Comparison of ENCODE assay signal across 9 cellular contexts in genomic region chr4:42656736-42656985, GRCh38. TPM values are rescaled to one million over a fixed set of nuclear protein-coding genes. Genes with fewer than 3 reads are reported as not detected.
A peak's percentile ranks its signal among the peaks of the same experiment; 100 is the strongest.
DNase-seq lines count a peak whose midpoint lies in the region; FAIRE-seq and TF ChIP-seq lines count a peak whose summit lies in the region.
"Had no signal": no experiment of that assay in that cellular context is flagged by ENCODE, and none has a peak within 500 bp of the region (broad histone marks: within the 10 kb centered on the region; RNA-seq: fewer than 3 reads in every experiment).

No MANE protein-coding gene starts in this region.

- H3K36me3 ChIP-seq in kidney (ENCODE audit: control insufficient read depth in 1 of 2, insufficient read depth in 2 of 2, low read length in 2 of 2) (no peaks in the 10 kb centered on the region), subcutaneous abdominal adipose tissue (ENCODE audit: control insufficient read depth in 5 of 5, insufficient read depth in 5 of 5, low read length in 5 of 5) (no peaks in the 10 kb centered on the region)

- H3K9me3 ChIP-seq in kidney (ENCODE audit: control insufficient read depth in 1 of 2, low read length in 2 of 2) (no peaks in the 10 kb centered on the region), subcutaneous abdominal adipose tissue (ENCODE audit: control insufficient read depth in 5 of 5, low read length in 5 of 5) (peaks cover 0 to under 1% (median 0%) of the 10 kb centered on the region in 5 donors)

- H3K9ac ChIP-seq in kidney (ENCODE audit: low read length in 2 of 2) (peak overlapping the region; percentile 55 to 56), subcutaneous abdominal adipose tissue (ENCODE audit: low read length in 5 of 5) (peak overlapping the region; percentile 40 to 76 (median 65))

- no peak for TF ChIP-seq CTCF in kidney (IDR thresholded peaks at IDR 0.05; ENCODE audit: borderline replicate concordance, extremely low read depth, insufficient read depth)

- peak overlapping the region; percentile 76 to 90 for H3K4me3 ChIP-seq in kidney (ENCODE audit: low read length in 2 of 2)
- H3K4me3 ChIP-seq in subcutaneous abdominal adipose tissue (ENCODE audit: low read depth in 1 of 5, low read length in 5 of 5), result peak overlapping the region in 4 of 5 donors; percentile 87 to 98 (median 92)

- peak overlapping the region; percentile 95 for H3K4me3 Mint-ChIP-seq in T-helper 1 cell treated with Interleukin-12 subunit alpha and Interleukin-12 subunit beta and Interleukin-4 antibody, amounts not matched to agents 30 μg/mL and 1 μg/mL, for 36 hours
- H3K4me3 Mint-ChIP-seq in activated T-helper 2 cell treated with anti-CD3 and anti-CD28 coated beads, Interferon-gamma antibody, Interleukin-2, Interleukin-4, amounts not matched to agents 10 μg/mL and 5 μg/mL and 100 μg/mL, durations not matched to agents 14 hours and 24 hours and 36 hours (ENCODE audit: low read depth), result peak overlapping the region; percentile 93

- DNase-seq in T-helper 1 cell (no peak), kidney (no peak), frontal cortex (ENCODE audit: low spot score in 2 of 2) (no peak), NCI-H1436 treated with DMSO at 0.1 percent for 48 hours (lab: John Stamatoyannopoulos, UW) (no peak), dedifferentiated amniotic fluid mesenchymal stem cell (ENCODE audit: extremely low spot score) (no peak)
- DNase-seq in activated T-helper 2 cell treated with anti-CD3 and anti-CD28 coated beads, Interferon-gamma antibody, Interleukin-2, Interleukin-4, amounts not matched to agents 10 μg/mL and 5 μg/mL and 100 μg/mL, durations not matched to agents 14 hours and 24 hours and 36 hours (ENCODE audit: low spot score), result no peak

- peaks cover 22% of the 10 kb centered on the region for H3K36me3 Mint-ChIP-seq in T-helper 1 cell treated with Interleukin-12 subunit alpha and Interleukin-12 subunit beta and Interleukin-4 antibody, amounts not matched to agents 30 μg/mL and 1 μg/mL, for 36 hours (ENCODE audit: low read depth)
- peaks cover 28% of the 10 kb centered on the region for H3K36me3 Mint-ChIP-seq in activated T-helper 2 cell treated with anti-CD3 and anti-CD28 coated beads, Interferon-gamma antibody, Interleukin-2, Interleukin-4, amounts not matched to agents 10 μg/mL and 5 μg/mL and 100 μg/mL, durations not matched to agents 14 hours and 24 hours and 36 hours (ENCODE audit: low read depth)

- intact Hi-C loops in activated T-helper 2 cell treated with anti-CD3 and anti-CD28 coated beads, Interferon-gamma antibody, Interleukin-2, Interleukin-4, amounts not matched to agents 10 μg/mL and 5 μg/mL and 100 μg/mL, durations not matched to agents 14 hours and 24 hours and 36 hours (cut with micrococcal nuclease), result loop anchor here (1.0 to 5.0 kb wide), 2 partner anchors 88 to 259 kb away; partner anchors contain the start of gene SHISA3
- intact Hi-C loops in kidney (cut with DNase I), result no loop called here

- no peak for FAIRE-seq in kidney (lab: Jason Lieb, UNC)
- FAIRE-seq in frontal cortex (lab: Jason Lieb, UNC), result no peak
- FAIRE-seq: islet of Langerhans had no signal

- H3K27ac Mint-ChIP-seq in T-helper 1 cell treated with Interleukin-12 subunit alpha and Interleukin-12 subunit beta and Interleukin-4 antibody, amounts not matched to agents 30 μg/mL and 1 μg/mL, for 36 hours, result peak overlapping the region; percentile 92
- peak overlapping the region; percentile 95 for H3K27ac Mint-ChIP-seq in activated T-helper 2 cell treated with anti-CD3 and anti-CD28 coated beads, Interferon-gamma antibody, Interleukin-2, Interleukin-4, amounts not matched to agents 10 μg/mL and 5 μg/mL and 100 μg/mL, durations not matched to agents 14 hours and 24 hours and 36 hours

- peaks cover 39% of the 10 kb centered on the region for H3K4me1 Mint-ChIP-seq in T-helper 1 cell treated with Interleukin-12 subunit alpha and Interleukin-12 subunit beta and Interleukin-4 antibody, amounts not matched to agents 30 μg/mL and 1 μg/mL, for 36 hours (ENCODE audit: low read depth)
- peaks cover 46% of the 10 kb centered on the region for H3K4me1 Mint-ChIP-seq in activated T-helper 2 cell treated with anti-CD3 and anti-CD28 coated beads, Interferon-gamma antibody, Interleukin-2, Interleukin-4, amounts not matched to agents 10 μg/mL and 5 μg/mL and 100 μg/mL, durations not matched to agents 14 hours and 24 hours and 36 hours (ENCODE audit: low read depth)

- H3K27me3 ChIP-seq in subcutaneous abdominal adipose tissue (ENCODE audit: control insufficient read depth in 5 of 5, insufficient read depth in 4 of 5, low read length in 5 of 5), result no peaks in the 10 kb centered on the region

- peaks cover 15% of the 10 kb centered on the region for H3K9me3 Mint-ChIP-seq in T-helper 1 cell treated with Interleukin-12 subunit alpha and Interleukin-12 subunit beta and Interleukin-4 antibody, amounts not matched to agents 30 μg/mL and 1 μg/mL, for 36 hours
- peaks cover 16% of the 10 kb centered on the region for H3K9me3 Mint-ChIP-seq in activated T-helper 2 cell treated with anti-CD3 and anti-CD28 coated beads, Interferon-gamma antibody, Interleukin-2, Interleukin-4, amounts not matched to agents 10 μg/mL and 5 μg/mL and 100 μg/mL, durations not matched to agents 14 hours and 24 hours and 36 hours

- H3K27me3 Mint-ChIP-seq in T-helper 1 cell treated with Interleukin-12 subunit alpha and Interleukin-12 subunit beta and Interleukin-4 antibody, amounts not matched to agents 30 μg/mL and 1 μg/mL, for 36 hours (ENCODE audit: low read depth), result peaks cover 7% of the 10 kb centered on the region
- peaks cover 2% of the 10 kb centered on the region for H3K27me3 Mint-ChIP-seq in activated T-helper 2 cell treated with anti-CD3 and anti-CD28 coated beads, Interferon-gamma antibody, Interleukin-2, Interleukin-4, amounts not matched to agents 10 μg/mL and 5 μg/mL and 100 μg/mL, durations not matched to agents 14 hours and 24 hours and 36 hours (ENCODE audit: low read depth)

- peaks cover 3 to 17% of the 10 kb centered on the region in 2 donors for H3K4me1 ChIP-seq in kidney (ENCODE audit: control insufficient read depth in 1 of 2, insufficient read depth in 1 of 2, low read depth in 1 of 2, low read length in 2 of 2)
- peaks cover 0 to 43% (median 23%) of the 10 kb centered on the region in 5 donors for H3K4me1 ChIP-seq in subcutaneous abdominal adipose tissue (ENCODE audit: control insufficient read depth in 5 of 5, insufficient read depth in 5 of 5, low read length in 5 of 5)

- peak overlapping the region in 1 of 2 donors; percentile 59 for H3K27ac ChIP-seq in kidney (ENCODE audit: low read depth in 2 of 2, low read length in 2 of 2)
- H3K27ac ChIP-seq in subcutaneous abdominal adipose tissue (ENCODE audit: low read depth, low read length), result no peak overlapping the region

RNA-seq across cellular contexts. Expression of gene ATP8A1, which starts 0.2 kb away (rescaled TPM):
- total RNA-seq in activated T-helper 2 cell treated with anti-CD3 and anti-CD28 coated beads, Interferon-gamma antibody, Interleukin-2, Interleukin-4, amounts not matched to agents 10 μg/mL and 5 μg/mL and 100 μg/mL, durations not matched to agents 14 hours and 24 hours and 36 hours, result 14.6 and 19.7 TPM in 2 replicates
- total RNA-seq in kidney, result 27.4 TPM
- polyA plus RNA-seq in kidney (ENCODE audit: insufficient read depth, low read depth, low replicate concordance), result 4.6 TPM
- 171 TPM for total RNA-seq in frontal cortex
